1 cellular context compared by ENCODE assay signal in genomic region chr14:75232597-75232996, GRCh38.
A peak's percentile ranks its signal among the peaks of the same experiment; 100 is the strongest.
TF ChIP-seq lines count a peak whose summit lies in the region.

No MANE protein-coding gene starts in this region.

TF ChIP-seq in K562, 482 proteins besides CTCF, POLR2A, EP300 and RAD21 (continued from another document):
- TF ChIP-seq, protein P1, sequence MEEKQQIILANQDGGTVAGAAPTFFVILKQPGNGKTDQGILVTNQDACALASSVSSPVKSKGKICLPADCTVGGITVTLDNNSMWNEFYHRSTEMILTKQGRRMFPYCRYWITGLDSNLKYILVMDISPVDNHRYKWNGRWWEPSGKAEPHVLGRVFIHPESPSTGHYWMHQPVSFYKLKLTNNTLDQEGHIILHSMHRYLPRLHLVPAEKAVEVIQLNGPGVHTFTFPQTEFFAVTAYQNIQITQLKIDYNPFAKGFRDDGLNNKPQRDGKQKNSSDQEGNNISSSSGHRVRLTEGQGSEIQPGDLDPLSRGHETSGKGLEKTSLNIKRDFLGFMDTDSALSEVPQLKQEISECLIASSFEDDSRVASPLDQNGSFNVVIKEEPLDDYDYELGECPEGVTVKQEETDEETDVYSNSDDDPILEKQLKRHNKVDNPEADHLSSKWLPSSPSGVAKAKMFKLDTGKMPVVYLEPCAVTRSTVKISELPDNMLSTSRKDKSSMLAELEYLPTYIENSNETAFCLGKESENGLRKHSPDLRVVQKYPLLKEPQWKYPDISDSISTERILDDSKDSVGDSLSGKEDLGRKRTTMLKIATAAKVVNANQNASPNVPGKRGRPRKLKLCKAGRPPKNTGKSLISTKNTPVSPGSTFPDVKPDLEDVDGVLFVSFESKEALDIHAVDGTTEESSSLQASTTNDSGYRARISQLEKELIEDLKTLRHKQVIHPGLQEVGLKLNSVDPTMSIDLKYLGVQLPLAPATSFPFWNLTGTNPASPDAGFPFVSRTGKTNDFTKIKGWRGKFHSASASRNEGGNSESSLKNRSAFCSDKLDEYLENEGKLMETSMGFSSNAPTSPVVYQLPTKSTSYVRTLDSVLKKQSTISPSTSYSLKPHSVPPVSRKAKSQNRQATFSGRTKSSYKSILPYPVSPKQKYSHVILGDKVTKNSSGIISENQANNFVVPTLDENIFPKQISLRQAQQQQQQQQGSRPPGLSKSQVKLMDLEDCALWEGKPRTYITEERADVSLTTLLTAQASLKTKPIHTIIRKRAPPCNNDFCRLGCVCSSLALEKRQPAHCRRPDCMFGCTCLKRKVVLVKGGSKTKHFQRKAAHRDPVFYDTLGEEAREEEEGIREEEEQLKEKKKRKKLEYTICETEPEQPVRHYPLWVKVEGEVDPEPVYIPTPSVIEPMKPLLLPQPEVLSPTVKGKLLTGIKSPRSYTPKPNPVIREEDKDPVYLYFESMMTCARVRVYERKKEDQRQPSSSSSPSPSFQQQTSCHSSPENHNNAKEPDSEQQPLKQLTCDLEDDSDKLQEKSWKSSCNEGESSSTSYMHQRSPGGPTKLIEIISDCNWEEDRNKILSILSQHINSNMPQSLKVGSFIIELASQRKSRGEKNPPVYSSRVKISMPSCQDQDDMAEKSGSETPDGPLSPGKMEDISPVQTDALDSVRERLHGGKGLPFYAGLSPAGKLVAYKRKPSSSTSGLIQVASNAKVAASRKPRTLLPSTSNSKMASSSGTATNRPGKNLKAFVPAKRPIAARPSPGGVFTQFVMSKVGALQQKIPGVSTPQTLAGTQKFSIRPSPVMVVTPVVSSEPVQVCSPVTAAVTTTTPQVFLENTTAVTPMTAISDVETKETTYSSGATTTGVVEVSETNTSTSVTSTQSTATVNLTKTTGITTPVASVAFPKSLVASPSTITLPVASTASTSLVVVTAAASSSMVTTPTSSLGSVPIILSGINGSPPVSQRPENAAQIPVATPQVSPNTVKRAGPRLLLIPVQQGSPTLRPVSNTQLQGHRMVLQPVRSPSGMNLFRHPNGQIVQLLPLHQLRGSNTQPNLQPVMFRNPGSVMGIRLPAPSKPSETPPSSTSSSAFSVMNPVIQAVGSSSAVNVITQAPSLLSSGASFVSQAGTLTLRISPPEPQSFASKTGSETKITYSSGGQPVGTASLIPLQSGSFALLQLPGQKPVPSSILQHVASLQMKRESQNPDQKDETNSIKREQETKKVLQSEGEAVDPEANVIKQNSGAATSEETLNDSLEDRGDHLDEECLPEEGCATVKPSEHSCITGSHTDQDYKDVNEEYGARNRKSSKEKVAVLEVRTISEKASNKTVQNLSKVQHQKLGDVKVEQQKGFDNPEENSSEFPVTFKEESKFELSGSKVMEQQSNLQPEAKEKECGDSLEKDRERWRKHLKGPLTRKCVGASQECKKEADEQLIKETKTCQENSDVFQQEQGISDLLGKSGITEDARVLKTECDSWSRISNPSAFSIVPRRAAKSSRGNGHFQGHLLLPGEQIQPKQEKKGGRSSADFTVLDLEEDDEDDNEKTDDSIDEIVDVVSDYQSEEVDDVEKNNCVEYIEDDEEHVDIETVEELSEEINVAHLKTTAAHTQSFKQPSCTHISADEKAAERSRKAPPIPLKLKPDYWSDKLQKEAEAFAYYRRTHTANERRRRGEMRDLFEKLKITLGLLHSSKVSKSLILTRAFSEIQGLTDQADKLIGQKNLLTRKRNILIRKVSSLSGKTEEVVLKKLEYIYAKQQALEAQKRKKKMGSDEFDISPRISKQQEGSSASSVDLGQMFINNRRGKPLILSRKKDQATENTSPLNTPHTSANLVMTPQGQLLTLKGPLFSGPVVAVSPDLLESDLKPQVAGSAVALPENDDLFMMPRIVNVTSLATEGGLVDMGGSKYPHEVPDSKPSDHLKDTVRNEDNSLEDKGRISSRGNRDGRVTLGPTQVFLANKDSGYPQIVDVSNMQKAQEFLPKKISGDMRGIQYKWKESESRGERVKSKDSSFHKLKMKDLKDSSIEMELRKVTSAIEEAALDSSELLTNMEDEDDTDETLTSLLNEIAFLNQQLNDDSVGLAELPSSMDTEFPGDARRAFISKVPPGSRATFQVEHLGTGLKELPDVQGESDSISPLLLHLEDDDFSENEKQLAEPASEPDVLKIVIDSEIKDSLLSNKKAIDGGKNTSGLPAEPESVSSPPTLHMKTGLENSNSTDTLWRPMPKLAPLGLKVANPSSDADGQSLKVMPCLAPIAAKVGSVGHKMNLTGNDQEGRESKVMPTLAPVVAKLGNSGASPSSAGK (IDR thresholded peaks at IDR 0.05): 0 out of 2 replicates have a peak, but pooled peaks have one; percentile 33
- TF ChIP-seq ZBED1 (IDR thresholded peaks at IDR 0.05) (no peak), ZSCAN32 (CRISPR knock-in tag; IDR thresholded peaks at IDR 0.05) (no peak), MAFF (IDR thresholded peaks at IDR 0.05; ENCODE audit: low read length) (no peak)
